ENCODE assay signal across 12 cellular contexts in the genomic region with DNA sequence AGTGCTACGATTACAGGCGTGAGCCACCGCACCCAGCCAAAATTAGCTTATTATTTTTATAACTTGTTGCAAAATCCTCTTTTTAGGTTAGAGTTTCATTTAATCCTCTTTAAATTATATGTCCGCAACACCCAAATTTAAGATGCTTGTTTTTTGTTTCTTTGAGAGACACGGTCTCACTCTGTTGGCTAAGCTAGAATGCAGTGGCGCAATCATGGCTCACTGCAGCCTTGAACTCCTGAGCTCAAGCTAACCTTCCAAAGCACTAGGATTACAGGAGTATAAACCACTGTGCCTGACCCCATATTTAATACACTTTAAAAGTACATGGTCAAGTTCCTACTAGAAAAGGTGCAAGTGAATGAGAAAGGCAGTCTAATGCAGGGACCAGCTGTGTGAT. TPM values are rescaled to one million over a fixed set of nuclear protein-coding genes. Genes with fewer than 3 reads are reported as not detected.
DNase-seq lines count a peak whose midpoint lies in the region; ATAC-seq and TF ChIP-seq lines count a peak whose summit lies in the region.
"Had no signal": no experiment of that assay in that cellular context is flagged by ENCODE, and none has a peak within 500 bp of the region (broad histone marks: within the 10 kb centered on the region; RNA-seq: fewer than 3 reads in every experiment).

No MANE protein-coding gene starts in this region.

- H3K27me3 ChIP-seq in BLaER1 treated with 17β-estradiol and CSF1 and Interleukin-3, amounts not matched to agents 10 nM and 100 nM, result peaks cover 30 to 60% (median 48%) of the 10 kb centered on the region in 11 experiments
- no peaks in the 10 kb centered on the region for H3K27me3 ChIP-seq in HL-60 (ENCODE audit: insufficient read depth, poor library complexity, severe bottlenecking)

- peaks cover 4 to 57% (median 15%) of the 10 kb centered on the region in 11 experiments; a peak in 11 of 22 replicates for H3K36me3 ChIP-seq in BLaER1 treated with 17β-estradiol and CSF1 and Interleukin-3, amounts not matched to agents 10 nM and 100 nM

- H3K9me3 Mint-ChIP-seq in activated naive CD8-positive, alpha-beta T cell treated with anti-CD3 and anti-CD28 coated beads, Interleukin-2, amount 10 ng/mL, durations not matched to agents 7 days and 5 days, result no peaks in the 10 kb centered on the region
- H3K9me3 Mint-ChIP-seq in naive B cell, result peaks cover 0 to 4% (median 0%) of the 10 kb centered on the region in 7 donors

- POLR2A ChIA-PET in activated naive CD8-positive, alpha-beta T cell treated with anti-CD3 and anti-CD28 coated beads, Interleukin-2, amount 10 ng/mL, durations not matched to agents 7 days and 5 days (lab: Charles Lee), result interaction anchor here (0.6 to 0.7 kb wide), 2 partner anchors 18 to 35 kb away, joined by 4 to 8 read pairs; no protein-coding TSS in a partner anchor

- H3K27me3 Mint-ChIP-seq in activated naive CD8-positive, alpha-beta T cell treated with anti-CD3 and anti-CD28 coated beads, Interleukin-2, amount 10 ng/mL, durations not matched to agents 7 days and 5 days, result no peaks in the 10 kb centered on the region
- H3K27me3 Mint-ChIP-seq in naive B cell, result no peaks in the 10 kb centered on the region

- no peak for DNase-seq in HL-60 (ENCODE audit: low read depth in 1 of 2, low spot score in 1 of 2)
- no peak for DNase-seq in activated naive CD8-positive, alpha-beta T cell treated with anti-CD3 and anti-CD28 coated beads, Interleukin-2, amount 10 ng/mL, durations not matched to agents 7 days and 5 days
- DNase-seq in naive B cell, result no peak
- DNase-seq in central memory CD4-positive, alpha-beta T cell, result no peak
- DNase-seq in middle frontal gyrus (ENCODE audit: extremely low spot score, low spot score), result no peak
- no peak for DNase-seq in SIG-M5 treated with dmso at 0.1 percent for 504 hours (lab: John Stamatoyannopoulos, UW; ENCODE audit: unreplicated experiment)
- DNase-seq: activated gamma-delta T cell, kidney glomerular epithelial cell, right cardiac atrium, SW 1271 had no signal

- H3K9me3 ChIP-seq in BLaER1 treated with 17β-estradiol and CSF1 and Interleukin-3, amounts not matched to agents 10 nM and 100 nM (replicated peaks in 1 of 11), result peaks cover 0 to 21% (median 11%) of the 10 kb centered on the region in 11 experiments; a peak in 15 of 22 replicates

- peaks cover 19% of the 10 kb centered on the region for H3K4me1 Mint-ChIP-seq in activated naive CD8-positive, alpha-beta T cell treated with anti-CD3 and anti-CD28 coated beads, Interleukin-2, amount 10 ng/mL, durations not matched to agents 7 days and 5 days
- H3K4me1 Mint-ChIP-seq in naive B cell, result peaks cover 35 to 36% (median 35%) of the 10 kb centered on the region in 3 donors

- H3K4me3 ChIP-seq in BLaER1 treated with 17β-estradiol and CSF1 and Interleukin-3, amounts not matched to agents 10 nM and 100 nM, result peak overlapping the region in 9 of 10 experiments; percentile 73 to 85 (median 81); a peak in 11 of 20 replicates
- H3K4me3 ChIP-seq in HL-60 (replicated peaks; ENCODE audit: insufficient read depth, low read length), result peak overlapping the region; percentile 67; the same call in 1 of the 2 replicates

- TF ChIP-seq CTCF in HL-60 (IDR thresholded peaks at IDR 0.05; ENCODE audit: insufficient read depth, low read length), result no peak

- peaks cover 11 to 33% (median 21%) of the 10 kb centered on the region in 10 experiments; a peak in 18 of 20 replicates for H3K4me1 ChIP-seq in BLaER1 treated with 17β-estradiol and CSF1 and Interleukin-3, amounts not matched to agents 10 nM and 100 nM

- peak overlapping the region; percentile 87 for H3K4me3 Mint-ChIP-seq in activated naive CD8-positive, alpha-beta T cell treated with anti-CD3 and anti-CD28 coated beads, Interleukin-2, amount 10 ng/mL, durations not matched to agents 7 days and 5 days
- peak overlapping the region in 5 of 8 donors; percentile 39 to 99 (median 88) for H3K4me3 Mint-ChIP-seq in naive B cell

- peak overlapping the region; percentile 63 to 79 (median 73); a peak in 21 of 22 replicates for H3K4me2 ChIP-seq in BLaER1 treated with 17β-estradiol and CSF1 and Interleukin-3, amounts not matched to agents 10 nM and 100 nM

- H3K36me3 Mint-ChIP-seq in activated naive CD8-positive, alpha-beta T cell treated with anti-CD3 and anti-CD28 coated beads, Interleukin-2, amount 10 ng/mL, durations not matched to agents 7 days and 5 days, result peaks cover 7% of the 10 kb centered on the region
- no peaks in the 10 kb centered on the region for H3K36me3 Mint-ChIP-seq in naive B cell

- peaks cover 6 to 69% (median 66%) of the 10 kb centered on the region in 11 experiments; a peak in 20 of 22 replicates for H4K20me1 ChIP-seq in BLaER1 treated with 17β-estradiol and CSF1 and Interleukin-3, amounts not matched to agents 10 nM and 100 nM

- H3K27ac ChIP-seq in BLaER1 treated with 17β-estradiol and CSF1 and Interleukin-3, amounts not matched to agents 10 nM and 100 nM, result no peak overlapping the region
- H3K27ac ChIP-seq in HL-60 (replicated peaks), result no peak overlapping the region

- peak overlapping the region in 6 of 11 experiments; percentile 84 to 97 (median 92); a peak in 7 of 22 replicates for H3K9ac ChIP-seq in BLaER1 treated with 17β-estradiol and CSF1 and Interleukin-3, amounts not matched to agents 10 nM and 100 nM

- ATAC-seq in activated naive CD8-positive, alpha-beta T cell treated with anti-CD3 and anti-CD28 coated beads, Interleukin-2, amount 10 ng/mL, durations not matched to agents 7 days and 5 days (ENCODE audit: low read depth), result no peak
- no peak for ATAC-seq in naive B cell (ENCODE audit: low read depth in 2 of 2)
- ATAC-seq in HG03354 (IDR thresholded peaks at IDR 0.05; ENCODE audit: poor library complexity, severe bottlenecking, unreplicated experiment), result no peak
- ATAC-seq: right cardiac atrium had no signal

- no peak overlapping the region for H3K27ac Mint-ChIP-seq in activated naive CD8-positive, alpha-beta T cell treated with anti-CD3 and anti-CD28 coated beads, Interleukin-2, amount 10 ng/mL, durations not matched to agents 7 days and 5 days
- peak overlapping the region in 2 of 6 donors; percentile 19 to 40 for H3K27ac Mint-ChIP-seq in naive B cell

RNA-seq across cellular contexts. Expression of gene RBBP7, which starts 2.2 kb away (rescaled TPM):
- total RNA-seq in activated naive CD8-positive, alpha-beta T cell treated with anti-CD3 and anti-CD28 coated beads, Interleukin-2, amount 10 ng/mL, durations not matched to agents 7 days and 5 days, result 100 to 1,000 TPM; 149 to 150 TPM
- polyA plus RNA-seq in naive B cell (ENCODE audit: low read depth in 6 of 6), result 100 to 1,000 TPM; 158 to 255 (median 190) TPM
